ENCODE assay signal across 9 cellular contexts in genomic region chr19:45995715-45996385, GRCh38. TPM values are rescaled to one million over a fixed set of nuclear protein-coding genes. Genes with fewer than 3 reads are reported as not detected.
DNase-seq lines count a peak whose midpoint lies in the region; TF ChIP-seq lines count a peak whose summit lies in the region.
"Had no signal": no experiment of that assay in that cellular context is flagged by ENCODE, and none has a peak within 500 bp of the region (broad histone marks: within the 10 kb centered on the region; RNA-seq: fewer than 3 reads in every experiment).

No MANE protein-coding gene starts in this region.

- peak overlapping the region; percentile 13 for H3K9ac ChIP-seq in iPS-15b (ENCODE audit: low read depth, low read length)

- peak overlapping the region in 1 of 2 donors; percentile 27 for H3K27ac ChIP-seq in testis

- WGBS in testis, 2 donors, result 7 to 8% methylated on average over 13 of the region's 13 CpGs

- intact Hi-C loops in testis (cut with DNase I; ENCODE audit: low total_unique reads), result no loop called here

- in situ Hi-C loops in G401 (cut with HindIII; ENCODE audit: low sequenced_read_pairs), result no loop called here

- no peaks in the 10 kb centered on the region for H3K36me3 ChIP-seq in iPS-15b (ENCODE audit: control insufficient read depth, insufficient read depth, low read length)
- no peaks in the 10 kb centered on the region for H3K36me3 ChIP-seq in testis (ENCODE audit: low read depth, missing control alignments)

- H3K4me3 ChIP-seq in HFF-Myc (replicated peaks; ENCODE audit: low read depth, low read length), result peak overlapping the region; percentile 61
- H3K4me3 ChIP-seq in WI38 (ENCODE audit: low read depth, low read length), result peak overlapping the region; percentile 89
- H3K4me3 ChIP-seq in iPS-15b (ENCODE audit: low read depth, low read length), result peak overlapping the region; percentile 89
- H3K4me3 ChIP-seq in testis, result peak overlapping the region; percentile 58 to 75

- no peak for TF ChIP-seq POLR2A in testis (IDR thresholded peaks at IDR 0.05)

- no peak for TF ChIP-seq CTCF in HFF-Myc (IDR thresholded peaks at IDR 0.05; ENCODE audit: low read depth, low read length, missing control alignments)
- no peak for TF ChIP-seq CTCF in WI38 (IDR thresholded peaks at IDR 0.05; ENCODE audit: low read depth, low read length)
- no peak for TF ChIP-seq CTCF in testis (IDR thresholded peaks at IDR 0.05)

- H3K27me3 ChIP-seq in iPS-15b (ENCODE audit: control insufficient read depth, insufficient read depth, low read length), result no peaks in the 10 kb centered on the region
- H3K27me3 ChIP-seq in testis, result no peaks in the 10 kb centered on the region

- DNase-seq in HFF-Myc (ENCODE audit: extremely low read depth, low read depth), result no peak
- no peak for DNase-seq in testis
- DNase-seq in GOT3 (lab: John Stamatoyannopoulos, UW), result no peak
- no peak for DNase-seq in cerebellar nuclear complex (lab: John Stamatoyannopoulos, UW)
- no peak for DNase-seq in G401 (ENCODE audit: low spot score)
- no peak for DNase-seq in activated CD4-positive, alpha-beta T cell treated with anti-CD3 and anti-CD28 coated beads, Interleukin-2, amount 50 U/mL, for 48 hours

- H3K4me1 ChIP-seq in iPS-15b (ENCODE audit: control insufficient read depth, insufficient read depth, low read length) (no peaks in the 10 kb centered on the region), testis (peaks cover 9% of the 10 kb centered on the region)

- H3K9me3 ChIP-seq in iPS-15b (ENCODE audit: control insufficient read depth, insufficient read depth, low read length), result no peaks in the 10 kb centered on the region
- H3K9me3 ChIP-seq in testis, result no peaks in the 10 kb centered on the region

RNA-seq across cellular contexts. Expression of gene CCDC61, which starts 0.6 kb away (rescaled TPM):
- total RNA-seq in testis, result 10 to 100 TPM; 25.6 to 31.2 TPM
- 32.5 TPM for polyA plus RNA-seq in testis (ENCODE audit: insufficient read depth, low read depth, low replicate concordance)
- 6.6 and 9.5 TPM in 2 replicates for total RNA-seq in G401 (2014; rRNA removed; shearing (Covaris generic))

RNA-seq across cellular contexts. Expression of gene NOVA2, which starts 22.2 kb away (rescaled TPM):
- 1 to 10 TPM; 3.0 to 5.7 TPM for total RNA-seq in testis
- polyA plus RNA-seq in testis (ENCODE audit: insufficient read depth, low read depth, low replicate concordance), result 3.1 TPM
- total RNA-seq in G401 (2014; rRNA removed; shearing (Covaris generic)), result not detected in 2 replicates

RNA-seq across cellular contexts. Expression of gene PGLYRP1, which starts 27.0 kb away (rescaled TPM):
- total RNA-seq in testis, result not detected
- polyA plus RNA-seq in testis (ENCODE audit: insufficient read depth, low read depth, low replicate concordance), result not detected
- not detected in 2 replicates for total RNA-seq in G401 (2014; rRNA removed; shearing (Covaris generic))
- total RNA-seq: HFFc6 had no signal

RNA-seq across cellular contexts. Expression of gene IGFL4, which starts 45.0 kb away (rescaled TPM):
- total RNA-seq in testis, result under 1 TPM; 0.56 to 0.79 TPM
- 0.37 TPM for polyA plus RNA-seq in testis (ENCODE audit: insufficient read depth, low read depth, low replicate concordance)
- not detected in 2 replicates for total RNA-seq in G401 (2014; rRNA removed; shearing (Covaris generic))
- total RNA-seq: HFFc6 had no signal
